ENCODE assay signal across 14 cellular contexts in the genomic region with DNA sequence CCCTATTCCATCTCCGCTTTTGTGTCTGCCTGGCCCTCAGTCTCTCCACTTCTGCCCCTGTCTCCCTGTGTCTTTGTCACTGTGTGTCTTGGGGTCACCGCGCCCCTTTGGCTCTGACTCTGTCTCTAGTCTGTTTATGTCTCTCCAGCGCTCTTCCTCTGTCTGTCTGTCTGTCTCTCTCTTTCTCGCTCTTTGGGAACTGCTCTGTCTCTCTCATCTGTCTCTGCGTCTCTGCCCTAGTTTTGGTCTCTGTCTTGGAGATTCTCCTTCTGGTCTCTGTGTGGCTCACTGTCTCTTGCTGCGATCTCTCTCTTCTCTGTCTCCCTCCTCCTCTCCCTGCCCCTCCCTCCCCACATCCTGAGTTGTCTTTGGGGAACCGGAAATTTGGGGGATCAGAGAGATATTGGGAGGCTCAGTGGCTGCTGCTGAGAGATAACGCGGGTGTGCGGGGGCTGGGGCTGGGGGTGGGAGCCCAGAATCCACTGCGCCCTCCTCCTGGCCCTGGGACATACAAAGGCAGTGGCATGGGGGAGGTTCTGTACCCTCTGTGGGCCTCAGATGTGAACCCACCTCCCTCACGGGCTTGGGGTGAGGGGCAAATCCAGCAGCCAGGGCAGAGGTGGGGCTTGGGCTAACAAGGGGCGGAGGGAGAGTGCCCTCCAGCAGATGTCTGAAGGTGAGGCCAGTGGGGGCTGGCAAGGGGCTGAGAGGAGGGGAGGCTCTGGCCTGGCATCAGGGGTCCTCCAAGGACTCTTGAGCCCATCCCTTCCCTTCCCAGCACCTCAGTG. TPM values are rescaled to one million over a fixed set of nuclear protein-coding genes. Genes with fewer than 3 reads are reported as not detected.
DNase-seq lines count a peak whose midpoint lies in the region; ATAC-seq and TF ChIP-seq lines count a peak whose summit lies in the region.
"Had no signal": no experiment of that assay in that cellular context is flagged by ENCODE, and none has a peak within 500 bp of the region (broad histone marks: within the 10 kb centered on the region; RNA-seq: fewer than 3 reads in every experiment).

No MANE protein-coding gene starts in this region.

- H3K27ac Mint-ChIP-seq in T-helper 2 cell treated with Interferon-gamma antibody and Interleukin-4, amounts not matched to agents 5 μg/mL and 100 μg/mL, for 36 hours: peak overlapping the region; percentile 97
- no peak overlapping the region for H3K27ac Mint-ChIP-seq in progenitor cell of endocrine pancreas

- no peak overlapping the region for H3K18ac ChIP-seq in IMR-90 (ENCODE audit: low read depth, low read length)

- no peaks in the 10 kb centered on the region for H3K36me3 Mint-ChIP-seq in T-helper 2 cell treated with Interferon-gamma antibody and Interleukin-4, amounts not matched to agents 5 μg/mL and 100 μg/mL, for 36 hours (ENCODE audit: low read depth)
- no peaks in the 10 kb centered on the region for H3K36me3 Mint-ChIP-seq in progenitor cell of endocrine pancreas (ENCODE audit: insufficient read depth)

- H3K36me3 ChIP-seq in IMR-90 (ENCODE audit: control insufficient read depth, insufficient read depth, low read length) (no peaks in the 10 kb centered on the region), aorta (ENCODE audit: control insufficient read depth in 1 of 2, insufficient read depth in 2 of 2, low read length in 1 of 2) (no peaks in the 10 kb centered on the region)
- H3K36me3 ChIP-seq: breast epithelium, gastroesophageal sphincter, thyroid gland had no signal

- H3K27ac ChIP-seq in IMR-90 (ENCODE audit: insufficient read depth, low read length): no peak overlapping the region
- H3K27ac ChIP-seq in aorta (ENCODE audit: low read depth in 1 of 2, low read length in 2 of 2): no peak overlapping the region
- H3K27ac ChIP-seq: breast epithelium, gastroesophageal sphincter, thyroid gland had no signal

- H2AK5ac ChIP-seq in IMR-90 (ENCODE audit: low read depth, low read length): no peak overlapping the region; the same call in 1 of the 2 replicates

- no peaks in the 10 kb centered on the region for H3K79me1 ChIP-seq in IMR-90 (ENCODE audit: low read depth in 1 of 2, low read length in 2 of 2)

- CTCF ChIA-PET in IMR-90 (lab: Yijun Ruan, JAX): no interaction called here

- peaks cover 57% of the 10 kb centered on the region for H3K4me1 Mint-ChIP-seq in T-helper 2 cell treated with Interferon-gamma antibody and Interleukin-4, amounts not matched to agents 5 μg/mL and 100 μg/mL, for 36 hours (ENCODE audit: low read depth)
- H3K4me1 Mint-ChIP-seq in progenitor cell of endocrine pancreas (ENCODE audit: low read depth): no peaks in the 10 kb centered on the region

- no peaks in the 10 kb centered on the region; the same call in 1 of the 2 replicates for H3K27me3 ChIP-seq in IMR-90 (ENCODE audit: control insufficient read depth, insufficient read depth, low read length)
- no peaks in the 10 kb centered on the region for H3K27me3 ChIP-seq in aorta (ENCODE audit: control insufficient read depth in 1 of 2, insufficient read depth in 2 of 2, low read length in 1 of 2)
- H3K27me3 ChIP-seq: breast epithelium, thyroid gland had no signal

- H3K14ac ChIP-seq in IMR-90 (replicated peaks; ENCODE audit: low read depth, low read length): no peak overlapping the region

- BruUV-seq in IMR-90 (replicated peaks; lab: Mats Ljungman, UMichigan): no TSS peak

- H3K23ac ChIP-seq in IMR-90 (ENCODE audit: low read depth, low read length): no peak overlapping the region

- H2AK9ac ChIP-seq in IMR-90 (replicated peaks; ENCODE audit: low read depth, low read length, poor library complexity): no peak overlapping the region

- no peaks in the 10 kb centered on the region for H3K27me3 Mint-ChIP-seq in T-helper 2 cell treated with Interferon-gamma antibody and Interleukin-4, amounts not matched to agents 5 μg/mL and 100 μg/mL, for 36 hours (ENCODE audit: low read depth)
- peaks cover 27% of the 10 kb centered on the region for H3K27me3 Mint-ChIP-seq in progenitor cell of endocrine pancreas

- H3K9me3 ChIP-seq in IMR-90 (ENCODE audit: control insufficient read depth, insufficient read depth, low read length): no peaks in the 10 kb centered on the region
- H3K9me3 ChIP-seq in aorta (ENCODE audit: control insufficient read depth, low read length): no peaks in the 10 kb centered on the region
- H3K9me3 ChIP-seq: breast epithelium, gastroesophageal sphincter, thyroid gland had no signal

- H3K4me1 ChIP-seq in IMR-90 (ENCODE audit: control insufficient read depth, insufficient read depth, low read length) (peaks cover 2% of the 10 kb centered on the region; the same call in 1 of the 2 replicates), aorta (ENCODE audit: control insufficient read depth in 1 of 2, insufficient read depth in 2 of 2, low read length in 2 of 2) (no peaks in the 10 kb centered on the region)
- H3K4me1 ChIP-seq: breast epithelium, gastroesophageal sphincter, thyroid gland had no signal

- intact Hi-C loops in IMR-90 (cut with micrococcal nuclease): no loop called here
- intact Hi-C loops in aorta (cut with DNase I): no loop called here

- no peak overlapping the region for H4K91ac ChIP-seq in IMR-90 (ENCODE audit: insufficient read depth, low read depth, low read length)

- dilution Hi-C loops in IMR-90 (cut with HindIII; ENCODE audit: low sequenced_read_pairs, unreplicated experiment): no loop called here

- peak overlapping the region; percentile 8 for H2AFZ ChIP-seq in IMR-90 (replicated peaks; ENCODE audit: low read length, poor library complexity)

- H3K4me2 ChIP-seq in IMR-90 (ENCODE audit: low read depth, low read length): no peak overlapping the region

- H2BK15ac ChIP-seq in IMR-90 (ENCODE audit: low read depth, low read length): no peak overlapping the region

- POLR2A ChIA-PET in IMR-90 (lab: Charles Lee; ENCODE audit: unreplicated experiment): no interaction called here

- no peaks in the 10 kb centered on the region for H3K9me1 ChIP-seq in IMR-90 (ENCODE audit: insufficient read depth, low read length)

- H3K4me3 Mint-ChIP-seq in T-helper 2 cell treated with Interferon-gamma antibody and Interleukin-4, amounts not matched to agents 5 μg/mL and 100 μg/mL, for 36 hours: peak overlapping the region; percentile 75
- no peak overlapping the region for H3K4me3 Mint-ChIP-seq in progenitor cell of endocrine pancreas (ENCODE audit: low read depth)

- H2BK120ac ChIP-seq in IMR-90 (ENCODE audit: low read depth, low read length): no peak overlapping the region

- TF ChIP-seq CTCF in IMR-90 (conservative IDR thresholded peaks at IDR 0.05; ENCODE audit: low read depth, low read length) (no peak), progenitor cell of endocrine pancreas (IDR thresholded peaks at IDR 0.05; ENCODE audit: unreplicated experiment) (no peak)

- H2BK5ac ChIP-seq in IMR-90 (ENCODE audit: low read depth, low read length, poor library complexity, severe bottlenecking): no peak overlapping the region

- H3K9me3 Mint-ChIP-seq in T-helper 2 cell treated with Interferon-gamma antibody and Interleukin-4, amounts not matched to agents 5 μg/mL and 100 μg/mL, for 36 hours: no peaks in the 10 kb centered on the region
- H3K9me3 Mint-ChIP-seq in progenitor cell of endocrine pancreas (ENCODE audit: low read depth): no peaks in the 10 kb centered on the region

- no peak overlapping the region for H3K4ac ChIP-seq in IMR-90 (ENCODE audit: low read depth, low read length)

- no peak overlapping the region for H4K8ac ChIP-seq in IMR-90 (ENCODE audit: low read depth in 2 of 2, low read length in 2 of 2)

- no peak overlapping the region for H4K5ac ChIP-seq in IMR-90 (ENCODE audit: low read depth, low read length)

- no peak for TF ChIP-seq POLR2A in IMR-90 (IDR thresholded peaks at IDR 0.05; ENCODE audit: low read depth, low read length)

- ATAC-seq in IMR-90 (ENCODE audit: low read depth) (no peak), aorta (ENCODE audit: low FRiP score) (no peak)
- ATAC-seq: gastroesophageal sphincter, SK-N-SH treated with all-trans-retinoic acid at 6 μM for 48 hours had no signal

- no peak for TF ChIP-seq RAD21 in IMR-90 (IDR thresholded peaks at IDR 0.05; ENCODE audit: low read length)

- no peak overlapping the region for H2BK20ac ChIP-seq in IMR-90 (ENCODE audit: low read depth, low read length)

- in situ Hi-C loops in IMR-90 (cut with MboI; ENCODE audit: low sequenced_read_pairs): no loop called here

- no peak overlapping the region for H3K4me3 ChIP-seq in IMR-90 (ENCODE audit: insufficient read depth, low read depth, low read length)
- H3K4me3 ChIP-seq in aorta (ENCODE audit: low read length in 2 of 2): no peak overlapping the region
- H3K4me3 ChIP-seq: breast epithelium, gastroesophageal sphincter, thyroid gland had no signal

- H4K20me1 ChIP-seq in IMR-90 (ENCODE audit: insufficient read depth, low read length): no peaks in the 10 kb centered on the region

- H3K56ac ChIP-seq in IMR-90 (ENCODE audit: extremely low read depth, insufficient read depth, low read length): no peak overlapping the region

- WGBS in IMR-90 (ENCODE audit: extremely low coverage in 2 of 2, insufficient read length in 1 of 2), 2 experiments: 100% methylated on average over 2 of the region's 14 CpGs; no CpG with 5 or more reads in 1 of the 2 experiments
- WGBS in aorta, 2 donors: 68 to 74% methylated on average over 14 of the region's 14 CpGs

- no peak overlapping the region for H3K9ac ChIP-seq in IMR-90 (ENCODE audit: low read depth, low read length)

- DNase-seq in IMR-90: no peak
- DNase-seq in T-helper 2 cell treated with Interferon-gamma antibody and Interleukin-4, amounts not matched to agents 5 μg/mL and 100 μg/mL, for 36 hours (ENCODE audit: low spot score): peak; percentile 56
- DNase-seq in activated naive CD4-positive, alpha-beta T cell treated with anti-CD3 and anti-CD28 coated beads, Interleukin-2, amount 50 U/mL, for 16 hours: peak; percentile 34
- DNase-seq in stimulated activated CD8-positive, alpha-beta memory T cell treated with anti-CD3 and anti-CD28 coated beads, Interleukin-4, amount 100 ng/mL, for 48 hours: peak; percentile 69
- no peak for DNase-seq in progenitor cell of endocrine pancreas (ENCODE audit: low spot score, unreplicated experiment)
- DNase-seq in medulla oblongata (ENCODE audit: extremely low spot score): no peak
- DNase-seq in aorta: no peak
- DNase-seq: Calu3, Karpas-422, NCI-H2081, thyroid gland had no signal

RNA-seq across cellular contexts. Expression of a gene that starts 24.4 kb away (rescaled TPM):
- 0.18 TPM in 1 of 2 replicates, not detected in the other for total RNA-seq in IMR-90 (2012; rRNA removed)
- polyA plus RNA-seq in IMR-90 (2012; rRNA removed): 7.4 and 7.6 TPM in 2 replicates
- polyA plus RNA-seq in IMR-90 (2012; cell fraction: cytosol; rRNA removed): 1.5 and 3.0 TPM in 2 replicates
- polyA plus RNA-seq in IMR-90 (2012; cell fraction: nucleus; rRNA removed; ENCODE audit: low replicate concordance): 102 and 230 TPM in 2 replicates
- total RNA-seq in progenitor cell of endocrine pancreas: 5.8 and 8.0 TPM in 2 replicates
- total RNA-seq in aorta: 10 to 100 TPM; 16.7 to 17.8 TPM
- 100 to 1,000 TPM in 1 of 2 donors, 1 to 10 TPM in 1; 9.0 to 155 TPM for polyA plus RNA-seq in aorta

RNA-seq across cellular contexts. Expression of a gene that starts 34.7 kb away (rescaled TPM):
- 4.7 and 6.9 TPM in 2 replicates for total RNA-seq in IMR-90 (2012; rRNA removed)
- 37.3 and 39.9 TPM in 2 replicates for polyA plus RNA-seq in IMR-90 (2012; rRNA removed)
- 39.0 and 52.2 TPM in 2 replicates for polyA plus RNA-seq in IMR-90 (2012; cell fraction: cytosol; rRNA removed)
- polyA plus RNA-seq in IMR-90 (2012; cell fraction: nucleus; rRNA removed; ENCODE audit: low replicate concordance): 89.2 and 183 TPM in 2 replicates
- total RNA-seq in progenitor cell of endocrine pancreas: 36.6 and 41.1 TPM in 2 replicates
- total RNA-seq in aorta: 10 to 100 TPM; 20.9 to 25.1 TPM
- polyA plus RNA-seq in aorta: 100 to 1,000 TPM in 1 of 2 donors, 10 to 100 TPM in 1; 11.8 to 112 TPM

RNA-seq across cellular contexts. Expression of a gene that starts 58.5 kb away (rescaled TPM):
- 8.1 and 10.0 TPM in 2 replicates for total RNA-seq in IMR-90 (2012; rRNA removed)
- polyA plus RNA-seq in IMR-90 (2012; rRNA removed): 24.5 and 29.1 TPM in 2 replicates
- polyA plus RNA-seq in IMR-90 (2012; cell fraction: cytosol; rRNA removed): 7.4 and 7.5 TPM in 2 replicates
- 115 and 157 TPM in 2 replicates for polyA plus RNA-seq in IMR-90 (2012; cell fraction: nucleus; rRNA removed; ENCODE audit: low replicate concordance)
- total RNA-seq in progenitor cell of endocrine pancreas: 70.4 and 77.1 TPM in 2 replicates
- total RNA-seq in aorta: 10 to 100 TPM; 21.5 to 38.5 TPM
- polyA plus RNA-seq in aorta: 10 to 100 TPM in 1 of 2 donors, 1 to 10 TPM in 1; 6.9 to 37.7 TPM

Comparison
In these comparisons a context has a peak if more than half of its experiments do, and no peak if none do; other contexts are left out.
1. DNase-seq: peak in T-helper 2 cell treated with Interferon-gamma antibody and Interleukin-4, amounts not matched to agents 5 μg/mL and 100 μg/mL, for 36 hours (single experiment), activated naive CD4-positive, alpha-beta T cell treated with anti-CD3 and anti-CD28 coated beads, Interleukin-2, amount 50 U/mL, for 16 hours (single experiment) and stimulated activated CD8-positive, alpha-beta memory T cell treated with anti-CD3 and anti-CD28 coated beads, Interleukin-4, amount 100 ng/mL, for 48 hours (single experiment); none in IMR-90 (single experiment), progenitor cell of endocrine pancreas (single experiment), medulla oblongata (single experiment) and aorta (0 of 2).